11 cellular contexts compared by ENCODE assay signal in the genomic region with DNA sequence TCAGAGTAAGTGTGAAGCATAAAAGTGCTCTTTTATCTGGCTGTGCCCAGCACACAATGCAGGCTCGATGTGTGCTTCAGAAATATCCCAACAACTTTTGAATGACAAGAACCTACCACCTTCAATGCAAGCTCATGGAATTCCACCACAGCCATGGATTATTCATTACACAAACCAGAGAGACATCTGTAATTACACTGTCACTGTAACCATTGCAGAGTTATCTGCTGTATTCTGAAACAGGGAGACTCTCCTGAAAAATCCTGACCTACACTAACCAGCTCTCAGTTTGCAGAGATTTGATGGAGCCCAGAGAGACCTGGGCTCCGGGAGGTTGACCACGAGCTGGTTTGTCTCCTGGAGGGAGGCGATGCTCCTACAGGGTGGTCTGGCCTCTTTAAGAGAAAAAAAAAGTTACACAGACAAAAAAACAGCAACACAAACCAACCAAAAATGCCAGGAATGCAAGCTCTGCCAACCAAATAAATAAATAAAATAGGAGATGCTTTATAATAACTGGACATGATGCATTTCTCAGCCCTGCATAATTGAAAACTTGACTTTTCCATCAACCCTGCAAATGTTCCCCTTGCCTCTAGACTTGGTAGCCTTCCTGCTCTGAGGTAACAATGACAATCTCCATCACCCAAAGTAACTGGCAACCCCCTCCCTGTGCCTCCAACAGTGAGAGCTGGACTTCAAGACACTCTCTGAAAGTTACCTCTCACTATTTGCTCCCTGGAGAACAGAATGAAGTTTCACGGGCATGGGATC.
A peak's percentile ranks its signal among the peaks of the same experiment; 100 is the strongest.
DNase-seq lines count a peak whose midpoint lies in the region; FAIRE-seq and TF ChIP-seq lines count a peak whose summit lies in the region.
"Had no signal": no experiment of that assay in that cellular context is flagged by ENCODE, and none has a peak within 500 bp of the region (broad histone marks: within the 10 kb centered on the region; RNA-seq: fewer than 3 reads in every experiment).

No MANE protein-coding gene starts in this region.

- no peak overlapping the region for H3K4me3 Mint-ChIP-seq in progenitor cell of endocrine pancreas (ENCODE audit: low read depth)

- TF ChIP-seq CTCF in GM06990 (IDR thresholded peaks at IDR 0.05; ENCODE audit: insufficient read depth, low read length, poor library complexity, severe bottlenecking) = no peak
- TF ChIP-seq CTCF in epithelial cell of proximal tubule (conservative IDR thresholded peaks at IDR 0.05; ENCODE audit: low read depth, low read length) = no peak
- TF ChIP-seq CTCF in progenitor cell of endocrine pancreas (IDR thresholded peaks at IDR 0.05; ENCODE audit: unreplicated experiment) = no peak

- H3K27me3 ChIP-seq in GM06990 (replicated peaks; ENCODE audit: control insufficient read depth, insufficient read depth, low read length) = no peaks in the 10 kb centered on the region

- peak overlapping the region in 16 of 21 experiments; percentile 15 to 99 (median 82) for H3K27ac ChIP-seq in skin epidermis

- H3K27me3 Mint-ChIP-seq in progenitor cell of endocrine pancreas = peaks cover 73% of the 10 kb centered on the region

- H3K9me3 Mint-ChIP-seq in progenitor cell of endocrine pancreas (ENCODE audit: low read depth) = no peaks in the 10 kb centered on the region
- H3K9me3 Mint-ChIP-seq: neural crest cell had no signal

- FAIRE-seq in RCC 7860 (lab: Jason Lieb, UNC) = peak; percentile 71

- DNase-seq in GM06990 (ENCODE audit: extremely low read depth, insufficient read length) = no peak
- DNase-seq in RCC 7860 (ENCODE audit: low spot score) = no peak
- no peak for DNase-seq in epithelial cell of proximal tubule (ENCODE audit: low read depth)
- no peak for DNase-seq in progenitor cell of endocrine pancreas (ENCODE audit: low spot score, unreplicated experiment)
- no peak for DNase-seq in NCI-H2227 treated with DMSO at 0.1 percent for 48 hours (lab: John Stamatoyannopoulos, UW)
- no peak for DNase-seq in activated effector memory CD4-positive, alpha-beta T cell treated with anti-CD3 and anti-CD28 coated beads, Interleukin-2, amount 50 U/mL, for 16 hours
- DNase-seq in activated effector memory CD4-positive, alpha-beta T cell treated with Interleukin-2 at 50 U/mL for 16 hours = no peak
- DNase-seq: activated CD8-positive, alpha-beta memory T cell treated with anti-CD3 and anti-CD28 coated beads, Interleukin-2, amount 50 U/mL, for 4 hours; NCI-H1092 had no signal

- no peak overlapping the region for H3K27ac Mint-ChIP-seq in progenitor cell of endocrine pancreas

- peaks cover 17% of the 10 kb centered on the region for H3K4me1 Mint-ChIP-seq in progenitor cell of endocrine pancreas (ENCODE audit: low read depth)

- H3K4me3 ChIP-seq in GM06990 (replicated peaks; ENCODE audit: low read depth, low read length) = peak overlapping the region; percentile 72
- peak overlapping the region; percentile 94 for H3K4me3 ChIP-seq in epithelial cell of proximal tubule (ENCODE audit: low read depth, low read length)
- peak overlapping the region; percentile 42 to 90 (median 62) for H3K4me3 ChIP-seq in skin epidermis

- H3K36me3 ChIP-seq in GM06990 (ENCODE audit: control insufficient read depth, insufficient read depth, low read length) = peaks cover 4% of the 10 kb centered on the region

- no peaks in the 10 kb centered on the region for H3K36me3 Mint-ChIP-seq in progenitor cell of endocrine pancreas (ENCODE audit: insufficient read depth)
